ENCODE assay signal across 8 cellular contexts in the genomic region with DNA sequence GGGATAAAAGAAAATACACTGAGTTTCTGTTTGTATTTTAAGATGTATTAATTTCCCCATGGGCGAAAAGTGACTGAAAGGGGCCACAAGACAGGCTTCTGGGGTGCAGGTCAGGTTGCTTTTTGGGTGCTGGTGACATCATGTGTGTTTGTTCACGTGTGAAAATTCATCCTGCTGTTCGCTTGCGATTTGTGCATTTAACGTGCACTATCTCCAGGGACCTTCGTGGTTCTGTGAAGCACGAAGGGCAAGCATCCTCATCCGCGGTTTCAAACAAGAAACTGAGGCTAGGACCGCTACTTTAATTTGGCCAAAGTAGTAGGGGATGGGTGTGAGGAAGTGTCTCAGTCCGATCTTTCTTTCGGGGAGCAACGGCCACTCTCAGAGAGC. TPM values are rescaled to one million over a fixed set of nuclear protein-coding genes. Genes with fewer than 3 reads are reported as not detected.
DNase-seq lines count a peak whose midpoint lies in the region; TF ChIP-seq lines count a peak whose summit lies in the region.

No MANE protein-coding gene starts in this region.

- H3K4me3 Mint-ChIP-seq in activated naive CD4-positive, alpha-beta T cell treated with anti-CD3 and anti-CD28 coated beads for 36 hours: peak overlapping the region; percentile 85
- H3K4me3 Mint-ChIP-seq in activated naive CD8-positive, alpha-beta T cell: peak overlapping the region; percentile 85
- H3K4me3 Mint-ChIP-seq in type B pancreatic cell: peak overlapping the region; percentile 86

- peaks cover 13% of the 10 kb centered on the region for H3K27me3 Mint-ChIP-seq in activated naive CD4-positive, alpha-beta T cell treated with anti-CD3 and anti-CD28 coated beads for 36 hours (ENCODE audit: low read depth)
- peaks cover 7% of the 10 kb centered on the region for H3K27me3 Mint-ChIP-seq in activated naive CD8-positive, alpha-beta T cell
- H3K27me3 Mint-ChIP-seq in type B pancreatic cell: no peaks in the 10 kb centered on the region

- peaks cover 3 to 39% (median 23%) of the 10 kb centered on the region in 4 donors for H3K4me1 ChIP-seq in liver (ENCODE audit: control insufficient read depth in 4 of 4, insufficient read depth in 4 of 4, low read length in 3 of 4)

- H3K36me3 ChIP-seq in liver (ENCODE audit: control insufficient read depth in 4 of 4, insufficient read depth in 3 of 4, low read depth in 1 of 4, low read length in 3 of 4): no peaks in the 10 kb centered on the region

- no peaks in the 10 kb centered on the region for H3K36me3 Mint-ChIP-seq in activated naive CD4-positive, alpha-beta T cell treated with anti-CD3 and anti-CD28 coated beads for 36 hours (ENCODE audit: low read depth)
- H3K36me3 Mint-ChIP-seq in activated naive CD8-positive, alpha-beta T cell: no peaks in the 10 kb centered on the region
- peaks cover 9% of the 10 kb centered on the region for H3K36me3 Mint-ChIP-seq in type B pancreatic cell

- intact Hi-C loops in activated naive CD4-positive, alpha-beta T cell treated with anti-CD3 and anti-CD28 coated beads for 36 hours (cut with micrococcal nuclease): loop anchor here (5.0 to 10.0 kb wide), 3 partner anchors 46 to 1858 kb away; a partner anchor contains a TSS

- peak overlapping the region; percentile 68 to 90 (median 72) for H3K4me3 ChIP-seq in liver (ENCODE audit: low read depth in 1 of 3, low read length in 3 of 3)

- no peak for DNase-seq in activated naive CD4-positive, alpha-beta T cell treated with anti-CD3 and anti-CD28 coated beads for 36 hours
- DNase-seq in activated naive CD4-positive, alpha-beta T cell (lab: John Stamatoyannopoulos, UW): no peak
- DNase-seq in type B pancreatic cell (ENCODE audit: extremely low spot score, unreplicated experiment): no peak
- no peak for DNase-seq in amniotic stem cell (lab: John Stamatoyannopoulos, UW)
- no peak for DNase-seq in AG08395 (ENCODE audit: low spot score)
- no peak for DNase-seq in cerebellum (ENCODE audit: low spot score)

- H3K27ac Mint-ChIP-seq in activated naive CD4-positive, alpha-beta T cell treated with anti-CD3 and anti-CD28 coated beads for 36 hours: peak overlapping the region; percentile 42
- H3K27ac Mint-ChIP-seq in activated naive CD8-positive, alpha-beta T cell: peak overlapping the region; percentile 50
- peak overlapping the region; percentile 34 for H3K27ac Mint-ChIP-seq in type B pancreatic cell

- H3K9me3 ChIP-seq in liver (ENCODE audit: control insufficient read depth in 4 of 4, low read length in 3 of 4): no peaks in the 10 kb centered on the region

- peak overlapping the region in 1 of 2 donors; percentile 5 for H3K9ac ChIP-seq in liver (ENCODE audit: low read depth in 1 of 2, low read length in 2 of 2)

- H3K4me1 Mint-ChIP-seq in activated naive CD4-positive, alpha-beta T cell treated with anti-CD3 and anti-CD28 coated beads for 36 hours (ENCODE audit: low read depth): peaks cover 11% of the 10 kb centered on the region
- H3K4me1 Mint-ChIP-seq in activated naive CD8-positive, alpha-beta T cell (ENCODE audit: low read depth): peaks cover 13% of the 10 kb centered on the region
- H3K4me1 Mint-ChIP-seq in type B pancreatic cell (ENCODE audit: unreplicated experiment): peaks cover 28% of the 10 kb centered on the region

- H3K27ac ChIP-seq in liver (ENCODE audit: low read depth in 1 of 2, low read length in 2 of 2): peak overlapping the region; percentile 36 to 77

- no peaks in the 10 kb centered on the region for H3K27me3 ChIP-seq in liver (ENCODE audit: control insufficient read depth in 4 of 4, insufficient read depth in 4 of 4, low read length in 3 of 4)

- no peaks in the 10 kb centered on the region for H3K9me3 Mint-ChIP-seq in activated naive CD4-positive, alpha-beta T cell treated with anti-CD3 and anti-CD28 coated beads for 36 hours
- H3K9me3 Mint-ChIP-seq in activated naive CD8-positive, alpha-beta T cell (ENCODE audit: low read depth): no peaks in the 10 kb centered on the region
- H3K9me3 Mint-ChIP-seq in type B pancreatic cell: no peaks in the 10 kb centered on the region

- no peak for TF ChIP-seq RAD21 in liver (IDR thresholded peaks at IDR 0.05)

- TF ChIP-seq CTCF in liver (IDR thresholded peaks at IDR 0.05; ENCODE audit: low read depth, low read length, missing input control) (no peak), type B pancreatic cell (conservative IDR thresholded peaks at IDR 0.05) (no peak)

- CTCF ChIA-PET in activated naive CD4-positive, alpha-beta T cell treated with anti-CD3 and anti-CD28 coated beads for 36 hours (lab: Charles Lee): interaction anchor here (2.1 kb wide), 1 partner anchor 151 kb away, joined by 5 read pairs; no protein-coding TSS in a partner anchor

- WGBS in liver: 9% methylated on average over 13 of the region's 13 CpGs

TF ChIP-seq in liver, 16 proteins besides CTCF, POLR2A, EP300 and RAD21:
- TF ChIP-seq, protein P1, sequence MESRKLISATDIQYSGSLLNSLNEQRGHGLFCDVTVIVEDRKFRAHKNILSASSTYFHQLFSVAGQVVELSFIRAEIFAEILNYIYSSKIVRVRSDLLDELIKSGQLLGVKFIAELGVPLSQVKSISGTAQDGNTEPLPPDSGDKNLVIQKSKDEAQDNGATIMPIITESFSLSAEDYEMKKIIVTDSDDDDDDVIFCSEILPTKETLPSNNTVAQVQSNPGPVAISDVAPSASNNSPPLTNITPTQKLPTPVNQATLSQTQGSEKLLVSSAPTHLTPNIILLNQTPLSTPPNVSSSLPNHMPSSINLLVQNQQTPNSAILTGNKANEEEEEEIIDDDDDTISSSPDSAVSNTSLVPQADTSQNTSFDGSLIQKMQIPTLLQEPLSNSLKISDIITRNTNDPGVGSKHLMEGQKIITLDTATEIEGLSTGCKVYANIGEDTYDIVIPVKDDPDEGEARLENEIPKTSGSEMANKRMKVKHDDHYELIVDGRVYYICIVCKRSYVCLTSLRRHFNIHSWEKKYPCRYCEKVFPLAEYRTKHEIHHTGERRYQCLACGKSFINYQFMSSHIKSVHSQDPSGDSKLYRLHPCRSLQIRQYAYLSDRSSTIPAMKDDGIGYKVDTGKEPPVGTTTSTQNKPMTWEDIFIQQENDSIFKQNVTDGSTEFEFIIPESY (IDR thresholded peaks at IDR 0.05): no peak
- no peak for TF ChIP-seq YY1 (IDR thresholded peaks at IDR 0.05)
- no peak for TF ChIP-seq FOXA1 (IDR thresholded peaks at IDR 0.05)
- no peak for TF ChIP-seq NR2F2 (IDR thresholded peaks at IDR 0.05)
- no peak for TF ChIP-seq HNF4A (conservative IDR thresholded peaks at IDR 0.05)
- no peak for TF ChIP-seq SP1 (IDR thresholded peaks at IDR 0.05)
- TF ChIP-seq TAF1 (conservative IDR thresholded peaks at IDR 0.05): no peak
- TF ChIP-seq, protein P2, sequence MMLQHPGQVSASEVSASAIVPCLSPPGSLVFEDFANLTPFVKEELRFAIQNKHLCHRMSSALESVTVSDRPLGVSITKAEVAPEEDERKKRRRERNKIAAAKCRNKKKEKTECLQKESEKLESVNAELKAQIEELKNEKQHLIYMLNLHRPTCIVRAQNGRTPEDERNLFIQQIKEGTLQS (IDR thresholded peaks at IDR 0.05): no peak
- no peak for TF ChIP-seq JUND (IDR thresholded peaks at IDR 0.05)
TF ChIP-seq in liver: peak in this region for 0.

RNA-seq across cellular contexts. Expression of a gene that starts 1.6 kb away (rescaled TPM):
- total RNA-seq in activated naive CD4-positive, alpha-beta T cell treated with anti-CD3 and anti-CD28 coated beads for 36 hours: under 1 TPM in 1 of 2 experiments, not detected in 1; 0.05 TPM
- 10 to 100 TPM; 14.1 to 15.1 TPM for total RNA-seq in liver
- polyA plus RNA-seq in liver: 1 to 10 TPM; 1.2 to 7.9 TPM
- total RNA-seq in type B pancreatic cell (ENCODE audit: low replicate concordance): 27.0 and 31.7 TPM in 2 replicates
- 10.8 TPM for total RNA-seq in cerebellum

Comparison
In these comparisons a context has a peak if more than half of its experiments do, and no peak if none do; other contexts are left out.
1. RNA of a gene that starts 1.6 kb away (total RNA-seq): 27.0 to 31.7 TPM in type B pancreatic cell, 14.1 to 15.1 TPM in liver and 10.8 TPM in cerebellum (single experiment); 0.05 TPM in activated naive CD4-positive, alpha-beta T cell treated with anti-CD3 and anti-CD28 coated beads for 36 hours; every median in the first group is over 10 times any median in the second.
2. Peak in every context shown above with its lines, with median percentiles within 50 percentile points of each other: H3K27ac Mint-ChIP-seq and H3K4me3 Mint-ChIP-seq.